1 cellular context compared by ENCODE assay signal in genomic region chr10:102225646-102226541, GRCh38.
TF ChIP-seq lines count a peak whose summit lies in the region.

ELOVL3 (plus strand) TSS chr10:102226299; CDS start chr10:102226549, 250 bp downstream.

TF ChIP-seq in WTC11, 78 proteins besides CTCF, POLR2A, EP300 and RAD21 (continued from another document):
- TF ChIP-seq FOXJ3 (CRISPR knock-in tag; IDR thresholded peaks at IDR 0.05; ENCODE audit: borderline replicate concordance) (no peak), MYBL2 (CRISPR knock-in tag; IDR thresholded peaks at IDR 0.05) (peak; percentile 88), HMGXB4 (CRISPR knock-in tag; IDR thresholded peaks at IDR 0.05) (0 out of 2 replicates have a peak, but pooled peaks have one; percentile 59), NFATC4 (CRISPR knock-in tag; IDR thresholded peaks at IDR 0.05) (no peak), SP1 (CRISPR knock-in tag; conservative IDR thresholded peaks at IDR 0.05) (peak; percentile 71), JUN (CRISPR knock-in tag; IDR thresholded peaks at IDR 0.05) (peak; percentile 92), GTF2I (CRISPR knock-in tag; conservative IDR thresholded peaks at IDR 0.05) (no peak), AFF4 (CRISPR knock-in tag; IDR thresholded peaks at IDR 0.05; ENCODE audit: borderline replicate concordance) (peak; percentile 92; the same call in 1 of the 2 replicates), ZBTB21 (CRISPR knock-in tag; IDR thresholded peaks at IDR 0.05; ENCODE audit: borderline replicate concordance) (peak; percentile 90; the same call in 1 of the 2 replicates), ETV6 (CRISPR knock-in tag; IDR thresholded peaks at IDR 0.05) (peak; percentile 86), RELA (CRISPR knock-in tag; IDR thresholded peaks at IDR 0.05; ENCODE audit: borderline replicate concordance) (peak; percentile 92), ZSCAN18 (CRISPR knock-in tag; IDR thresholded peaks at IDR 0.05) (no peak), CREM (CRISPR knock-in tag; IDR thresholded peaks at IDR 0.05) (peak; percentile 71), ELF4 (CRISPR knock-in tag; IDR thresholded peaks at IDR 0.05; ENCODE audit: low read depth) (no peak), ESRRA (CRISPR knock-in tag; IDR thresholded peaks at IDR 0.05; ENCODE audit: borderline replicate concordance) (peak; percentile 87; the same call in 1 of the 2 replicates), PRRX2 (CRISPR knock-in tag; IDR thresholded peaks at IDR 0.05) (no peak), TCF7 (CRISPR knock-in tag; IDR thresholded peaks at IDR 0.05; ENCODE audit: low read depth) (no peak), ZNF219 (CRISPR knock-in tag; IDR thresholded peaks at IDR 0.05; ENCODE audit: borderline replicate concordance) (peak; percentile 88; the same call in 1 of the 2 replicates), FOXP4 (CRISPR knock-in tag; IDR thresholded peaks at IDR 0.05) (peak; percentile 82)
